In the genomic region with DNA sequence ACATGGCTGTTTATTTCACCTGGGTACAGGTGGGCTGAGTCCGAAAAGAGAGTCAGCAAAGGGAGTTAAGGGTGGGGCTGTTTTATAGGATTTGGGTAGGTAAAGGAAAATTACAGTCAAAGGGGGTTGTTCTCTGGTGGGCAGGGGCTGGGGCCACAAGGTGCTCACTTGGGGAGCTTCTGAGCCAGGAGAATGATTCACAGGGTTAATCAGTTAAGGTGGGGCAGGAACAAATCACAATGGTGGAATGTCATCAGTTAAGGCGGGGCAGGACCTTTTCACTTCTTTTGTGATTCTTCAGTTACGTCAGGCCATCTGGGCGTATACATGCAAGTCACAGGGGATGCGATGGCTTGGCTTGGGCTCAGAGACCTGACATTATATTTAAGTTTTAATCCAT, we compare ENCODE assay signal across 5 cellular contexts.
DNase-seq lines count a peak whose midpoint lies in the region; ATAC-seq and TF ChIP-seq lines count a peak whose summit lies in the region.
"Not testable (repeated sequence)": the region's sequence is repeated elsewhere in the genome, so short reads cannot be mapped to it uniquely, and the experiment has no call there.

No MANE protein-coding gene starts in this region.

- H3K27ac ChIP-seq in foreskin keratinocyte = not testable (repeated sequence)

- H3K36me3 Mint-ChIP-seq in type B pancreatic cell = not testable (repeated sequence)

- peak; percentile 74 for DNase-seq in LoVo (ENCODE audit: low spot score)
- peak; percentile 58 for DNase-seq in SW480 (ENCODE audit: low spot score)
- peak; percentile 27 for DNase-seq in epithelial cell of esophagus (ENCODE audit: low read depth)
- DNase-seq in foreskin keratinocyte; type B pancreatic cell (ENCODE audit: extremely low spot score, unreplicated experiment): not testable (repeated sequence)

- H3K4me1 ChIP-seq in foreskin keratinocyte = not testable (repeated sequence)

- H3K9me3 Mint-ChIP-seq in type B pancreatic cell = not testable (repeated sequence)

- ATAC-seq in foreskin keratinocyte = peak; percentile 87

- not testable (repeated sequence) for H3K27me3 ChIP-seq in foreskin keratinocyte

- not testable (repeated sequence) for H3K4me1 Mint-ChIP-seq in type B pancreatic cell (ENCODE audit: unreplicated experiment)

- H3K4me3 Mint-ChIP-seq in type B pancreatic cell = not testable (repeated sequence)

- TF ChIP-seq CTCF in epithelial cell of esophagus (IDR thresholded peaks at IDR 0.05; ENCODE audit: insufficient read depth, low read depth, low read length, missing control alignments); foreskin keratinocyte (conservative IDR thresholded peaks at IDR 0.05); type B pancreatic cell (conservative IDR thresholded peaks at IDR 0.05): not testable (repeated sequence)

- H3K4me3 ChIP-seq in epithelial cell of esophagus (ENCODE audit: low read length) = not testable (repeated sequence)

- H3K27me3 Mint-ChIP-seq in type B pancreatic cell = not testable (repeated sequence)

- peak overlapping the region; percentile 62 for H3K27ac Mint-ChIP-seq in type B pancreatic cell
